Comparison of ENCODE assay signal across 38 cellular contexts in genomic region chr5:2212481-2212880, GRCh38.
"Had no signal": no experiment of that assay in that cellular context is flagged by ENCODE, and none has a peak within 500 bp of the region (broad histone marks: within the 10 kb centered on the region; RNA-seq: fewer than 3 reads in every experiment).

No MANE protein-coding gene starts in this region.

- H3K27ac ChIP-seq: ascending aorta, cardiac muscle cell, WERI-Rb-1 had no signal

- H3K27me3 ChIP-seq: ascending aorta had no signal

- DNase-seq: activated CD4-positive, alpha-beta memory T cell treated with anti-CD3 and anti-CD28 coated beads, Interleukin-2, amount 10 ng/mL, durations not matched to agents 7 days and 5 days; activated CD4-positive, alpha-beta T cell treated with anti-CD3 and anti-CD28 coated beads for 1 hour; activated CD4-positive, alpha-beta T cell treated with anti-CD3 and anti-CD28 coated beads for 36 hours; activated CD4-positive, alpha-beta T cell treated with anti-CD3 and anti-CD28 coated beads for 48 hours; activated CD4-positive, alpha-beta T cell treated with anti-CD3 and anti-CD28 coated beads, Interleukin-2, amount 10 ng/mL, durations not matched to agents 7 days and 5 days; activated CD4-positive, alpha-beta T cell treated with anti-CD3 and anti-CD28 coated beads, Interleukin-2, amount 50 U/mL, for 48 hours; activated CD4-positive, CD25-positive, alpha-beta regulatory T cell; activated CD8-positive, alpha-beta memory T cell treated with anti-CD3 and anti-CD28 coated beads for 24 hours; activated CD8-positive, alpha-beta memory T cell treated with anti-CD3 and anti-CD28 coated beads, Interleukin-2, amount 10 ng/mL, durations not matched to agents 7 days and 5 days; activated CD8-positive, alpha-beta memory T cell treated with anti-CD3 and anti-CD28 coated beads, Interleukin-2, amount 50 U/mL, for 48 hours; activated CD8-positive, alpha-beta T cell treated with anti-CD3 and anti-CD28 coated beads, Interleukin-2, amount 10 ng/mL, durations not matched to agents 7 days and 5 days; activated effector memory CD4-positive, alpha-beta T cell treated with Interleukin-2 at 50 U/mL for 16 hours; activated gamma-delta T cell; activated naive CD4-positive, alpha-beta T cell treated with anti-CD3 and anti-CD28 coated beads, Interleukin-2, amount 10 ng/mL, durations not matched to agents 7 days and 5 days; activated naive CD4-positive, alpha-beta T cell treated with Interleukin-2 at 50 U/mL for 16 hours; activated naive CD8-positive, alpha-beta T cell treated with anti-CD3 and anti-CD28 coated beads, Interleukin-2, amount 10 ng/mL, durations not matched to agents 7 days and 5 days; activated naive CD8-positive, alpha-beta T cell treated with anti-CD3 and anti-CD28 coated beads, Interleukin-2, amount 50 U/mL, for 24 hours; activated T-cell treated with anti-CD3 and anti-CD28 coated beads, Interleukin-2, amount 50 U/mL, for 24 hours; activated T-cell treated with anti-CD3 and anti-CD28 coated beads, Interleukin-2, amount 50 U/mL, for 48 hours; amygdala; anterior cingulate cortex; caudate nucleus; SW 1271; T-helper 1 cell; T-helper 2 cell; T-helper 9 cell; WERI-Rb-1 had no signal

- H3K27me3 Mint-ChIP-seq: activated CD4-positive, alpha-beta memory T cell treated with anti-CD3 and anti-CD28 coated beads, Interleukin-2, amount 10 ng/mL, durations not matched to agents 7 days and 5 days; activated CD4-positive, alpha-beta T cell treated with anti-CD3 and anti-CD28 coated beads for 36 hours; activated CD4-positive, alpha-beta T cell treated with anti-CD3 and anti-CD28 coated beads, Interleukin-2, amount 10 ng/mL, durations not matched to agents 7 days and 5 days; activated CD8-positive, alpha-beta memory T cell treated with anti-CD3 and anti-CD28 coated beads, Interleukin-2, amount 10 ng/mL, durations not matched to agents 7 days and 5 days; activated naive CD8-positive, alpha-beta T cell treated with anti-CD3 and anti-CD28 coated beads, Interleukin-2, amount 10 ng/mL, durations not matched to agents 7 days and 5 days had no signal

- H3K9me3 ChIP-seq: ascending aorta had no signal

- H3K36me3 ChIP-seq: ascending aorta, cardiac muscle cell, WERI-Rb-1 had no signal

- H3K4me3 Mint-ChIP-seq: activated CD4-positive, alpha-beta memory T cell treated with anti-CD3 and anti-CD28 coated beads, Interleukin-2, amount 10 ng/mL, durations not matched to agents 7 days and 5 days; activated CD4-positive, alpha-beta T cell treated with anti-CD3 and anti-CD28 coated beads for 36 hours; activated CD4-positive, alpha-beta T cell treated with anti-CD3 and anti-CD28 coated beads, Interleukin-2, amount 10 ng/mL, durations not matched to agents 7 days and 5 days; activated CD8-positive, alpha-beta memory T cell treated with anti-CD3 and anti-CD28 coated beads, Interleukin-2, amount 10 ng/mL, durations not matched to agents 7 days and 5 days; activated CD8-positive, alpha-beta T cell treated with anti-CD3 and anti-CD28 coated beads, Interleukin-2, amount 10 ng/mL, durations not matched to agents 7 days and 5 days; activated naive CD4-positive, alpha-beta T cell treated with anti-CD3 and anti-CD28 coated beads, Interleukin-2, amount 10 ng/mL, durations not matched to agents 7 days and 5 days; activated naive CD4-positive, alpha-beta T cell treated with anti-CD3 and anti-CD28 coated beads, Interleukin-2, amount 50 U/mL, for 24 hours; activated naive CD8-positive, alpha-beta T cell; activated naive CD8-positive, alpha-beta T cell treated with anti-CD3 and anti-CD28 coated beads, Interleukin-2, amount 10 ng/mL, durations not matched to agents 7 days and 5 days; activated naive CD8-positive, alpha-beta T cell treated with anti-CD3 and anti-CD28 coated beads, Interleukin-2, amount 50 U/mL, for 24 hours; activated T-cell treated with anti-CD3 and anti-CD28 coated beads, Interleukin-2, amount 50 U/mL, for 24 hours; brain; central memory CD8-positive, alpha-beta T cell; T-helper 1 cell treated with Interleukin-12 subunit alpha and Interleukin-12 subunit beta and Interleukin-4 antibody, amounts not matched to agents 30 μg/mL and 1 μg/mL, for 36 hours; T-helper 2 cell treated with Interferon-gamma antibody and Interleukin-4, amounts not matched to agents 5 μg/mL and 100 μg/mL, for 36 hours; WTC11 had no signal

- H3K4me1 ChIP-seq: ascending aorta had no signal

- H3K4me1 Mint-ChIP-seq: activated CD4-positive, alpha-beta memory T cell treated with anti-CD3 and anti-CD28 coated beads, Interleukin-2, amount 10 ng/mL, durations not matched to agents 7 days and 5 days; activated CD4-positive, alpha-beta T cell treated with anti-CD3 and anti-CD28 coated beads for 36 hours; activated CD4-positive, alpha-beta T cell treated with anti-CD3 and anti-CD28 coated beads, Interleukin-2, amount 10 ng/mL, durations not matched to agents 7 days and 5 days; activated CD8-positive, alpha-beta memory T cell treated with anti-CD3 and anti-CD28 coated beads, Interleukin-2, amount 10 ng/mL, durations not matched to agents 7 days and 5 days; activated naive CD4-positive, alpha-beta T cell treated with anti-CD3 and anti-CD28 coated beads, Interleukin-2, amount 10 ng/mL, durations not matched to agents 7 days and 5 days; activated naive CD4-positive, alpha-beta T cell treated with anti-CD3 and anti-CD28 coated beads, Interleukin-2, amount 50 U/mL, for 24 hours; activated naive CD8-positive, alpha-beta T cell treated with anti-CD3 and anti-CD28 coated beads, Interleukin-2, amount 10 ng/mL, durations not matched to agents 7 days and 5 days; activated naive CD8-positive, alpha-beta T cell treated with anti-CD3 and anti-CD28 coated beads, Interleukin-2, amount 50 U/mL, for 24 hours; central memory CD8-positive, alpha-beta T cell had no signal

- ATAC-seq: activated CD4-positive, alpha-beta T cell treated with anti-CD3 and anti-CD28 coated beads for 36 hours; activated CD4-positive, CD25-positive, alpha-beta regulatory T cell treated with anti-CD3 and anti-CD28 coated beads, Interleukin-2, amount 50 U/mL, for 24 hours; activated CD8-positive, alpha-beta memory T cell treated with anti-CD3 and anti-CD28 coated beads, Interleukin-2, amount 10 ng/mL, durations not matched to agents 7 days and 5 days; activated CD8-positive, alpha-beta T cell treated with anti-CD3 and anti-CD28 coated beads, Interleukin-2, amount 10 ng/mL, durations not matched to agents 7 days and 5 days; activated naive CD8-positive, alpha-beta T cell treated with anti-CD3 and anti-CD28 coated beads, Interleukin-2, amount 50 U/mL, for 24 hours; WTC11 had no signal

- H3K36me3 Mint-ChIP-seq: activated CD8-positive, alpha-beta memory T cell treated with anti-CD3 and anti-CD28 coated beads, Interleukin-2, amount 10 ng/mL, durations not matched to agents 7 days and 5 days; activated naive CD4-positive, alpha-beta T cell treated with anti-CD3 and anti-CD28 coated beads, Interleukin-2, amount 10 ng/mL, durations not matched to agents 7 days and 5 days; activated naive CD4-positive, alpha-beta T cell treated with anti-CD3 and anti-CD28 coated beads, Interleukin-2, amount 50 U/mL, for 24 hours; activated naive CD8-positive, alpha-beta T cell; activated naive CD8-positive, alpha-beta T cell treated with anti-CD3 and anti-CD28 coated beads, Interleukin-2, amount 10 ng/mL, durations not matched to agents 7 days and 5 days; brain; WTC11 had no signal

- H3K9me3 Mint-ChIP-seq: activated CD4-positive, alpha-beta memory T cell treated with anti-CD3 and anti-CD28 coated beads, Interleukin-2, amount 10 ng/mL, durations not matched to agents 7 days and 5 days; activated CD4-positive, alpha-beta T cell treated with anti-CD3 and anti-CD28 coated beads, Interleukin-2, amount 10 ng/mL, durations not matched to agents 7 days and 5 days; activated naive CD4-positive, alpha-beta T cell treated with anti-CD3 and anti-CD28 coated beads, Interleukin-2, amount 10 ng/mL, durations not matched to agents 7 days and 5 days; activated naive CD4-positive, alpha-beta T cell treated with anti-CD3 and anti-CD28 coated beads, Interleukin-2, amount 50 U/mL, for 24 hours; activated naive CD8-positive, alpha-beta T cell treated with anti-CD3 and anti-CD28 coated beads, Interleukin-2, amount 10 ng/mL, durations not matched to agents 7 days and 5 days; activated naive CD8-positive, alpha-beta T cell treated with anti-CD3 and anti-CD28 coated beads, Interleukin-2, amount 50 U/mL, for 24 hours; activated T-cell treated with anti-CD3 and anti-CD28 coated beads, Interleukin-2, amount 50 U/mL, for 24 hours; activated T-helper 2 cell treated with anti-CD3 and anti-CD28 coated beads, Interferon-gamma antibody, Interleukin-2, Interleukin-4, amounts not matched to agents 10 μg/mL and 5 μg/mL and 100 μg/mL, durations not matched to agents 14 hours and 24 hours and 36 hours; central memory CD8-positive, alpha-beta T cell; T-helper 1 cell treated with Interleukin-12 subunit alpha and Interleukin-12 subunit beta and Interleukin-4 antibody, amounts not matched to agents 30 μg/mL and 1 μg/mL, for 36 hours; T-helper 2 cell treated with Interferon-gamma antibody and Interleukin-4, amounts not matched to agents 5 μg/mL and 100 μg/mL, for 36 hours; WTC11 had no signal

- H3K4me3 ChIP-seq: ascending aorta, cardiac muscle cell had no signal

- H3K27ac Mint-ChIP-seq: activated CD4-positive, alpha-beta memory T cell treated with anti-CD3 and anti-CD28 coated beads, Interleukin-2, amount 10 ng/mL, durations not matched to agents 7 days and 5 days; activated CD4-positive, alpha-beta T cell treated with anti-CD3 and anti-CD28 coated beads for 36 hours; activated CD4-positive, alpha-beta T cell treated with anti-CD3 and anti-CD28 coated beads, Interleukin-2, amount 10 ng/mL, durations not matched to agents 7 days and 5 days; activated CD8-positive, alpha-beta memory T cell treated with anti-CD3 and anti-CD28 coated beads, Interleukin-2, amount 10 ng/mL, durations not matched to agents 7 days and 5 days; activated CD8-positive, alpha-beta T cell treated with anti-CD3 and anti-CD28 coated beads, Interleukin-2, amount 10 ng/mL, durations not matched to agents 7 days and 5 days; activated naive CD4-positive, alpha-beta T cell treated with anti-CD3 and anti-CD28 coated beads, Interleukin-2, amount 10 ng/mL, durations not matched to agents 7 days and 5 days; activated naive CD4-positive, alpha-beta T cell treated with anti-CD3 and anti-CD28 coated beads, Interleukin-2, amount 50 U/mL, for 24 hours; activated naive CD8-positive, alpha-beta T cell; activated naive CD8-positive, alpha-beta T cell treated with anti-CD3 and anti-CD28 coated beads, Interleukin-2, amount 10 ng/mL, durations not matched to agents 7 days and 5 days; activated naive CD8-positive, alpha-beta T cell treated with anti-CD3 and anti-CD28 coated beads, Interleukin-2, amount 50 U/mL, for 24 hours; activated T-cell treated with anti-CD3 and anti-CD28 coated beads, Interleukin-2, amount 50 U/mL, for 24 hours; activated T-helper 2 cell treated with anti-CD3 and anti-CD28 coated beads, Interferon-gamma antibody, Interleukin-2, Interleukin-4, amounts not matched to agents 10 μg/mL and 5 μg/mL and 100 μg/mL, durations not matched to agents 14 hours and 24 hours and 36 hours; brain; T-helper 1 cell treated with Interleukin-12 subunit alpha and Interleukin-12 subunit beta and Interleukin-4 antibody, amounts not matched to agents 30 μg/mL and 1 μg/mL, for 36 hours; T-helper 2 cell treated with Interferon-gamma antibody and Interleukin-4, amounts not matched to agents 5 μg/mL and 100 μg/mL, for 36 hours; WTC11 had no signal
